ENCODE assay signal across 11 cellular contexts in genomic region chr2:73200281-73200680, GRCh38. TPM values are rescaled to one million over a fixed set of nuclear protein-coding genes. Genes with fewer than 3 reads are reported as not detected.
A peak's percentile ranks its signal among the peaks of the same experiment; 100 is the strongest.
DNase-seq lines count a peak whose midpoint lies in the region; ATAC-seq, FAIRE-seq and TF ChIP-seq lines count a peak whose summit lies in the region.
"Not testable (repeated sequence)": the region's sequence is repeated elsewhere in the genome, so short reads cannot be mapped to it uniquely, and the experiment has no call there.
"Had no signal": no experiment of that assay in that cellular context is flagged by ENCODE, and none has a peak within 500 bp of the region (broad histone marks: within the 10 kb centered on the region; RNA-seq: fewer than 3 reads in every experiment).

No MANE protein-coding gene starts in this region.

- H3K9me3 Mint-ChIP-seq in activated naive CD4-positive, alpha-beta T cell treated with anti-CD3 and anti-CD28 coated beads, Interleukin-2, amount 50 U/mL, for 72 hours, result not testable (repeated sequence)

- not testable (repeated sequence) for H3K79me2 ChIP-seq in SK-N-SH (ENCODE audit: insufficient read depth)

- H3K9ac ChIP-seq in SK-N-SH, result not testable (repeated sequence)

- H3K9me2 ChIP-seq in SK-N-SH, result not testable (repeated sequence)

- FAIRE-seq in bronchial epithelial cell (lab: Jason Lieb, UNC), result not testable (repeated sequence)

- not testable (repeated sequence) for H3K27ac ChIP-seq in SK-N-SH (ENCODE audit: low read depth in 2 of 2, low read length in 1 of 2); foreskin keratinocyte

- DNase-seq in DMS53 (lab: John Stamatoyannopoulos, UW) (peak; percentile 35), M059J (ENCODE audit: low read depth) (peak; percentile 36), bronchial epithelial cell (ENCODE audit: low read depth) (peak; percentile 66), foreskin keratinocyte (peak; percentile 53 to 80), renal cortical epithelial cell (ENCODE audit: low read depth) (peak; percentile 10)
- not testable (repeated sequence) for DNase-seq in SK-N-SH; activated naive CD4-positive, alpha-beta T cell treated with anti-CD3 and anti-CD28 coated beads, Interleukin-2, amount 50 U/mL, for 72 hours (ENCODE audit: low spot score in 2 of 2)

- not testable (repeated sequence) for H4K20me1 ChIP-seq in SK-N-SH (ENCODE audit: insufficient read depth)

- peak; percentile 51 to 74 for ATAC-seq in activated naive CD4-positive, alpha-beta T cell treated with anti-CD3 and anti-CD28 coated beads, Interleukin-2, amount 50 U/mL, for 72 hours
- ATAC-seq in foreskin keratinocyte, result peak; percentile 55

- H3F3A ChIP-seq in SK-N-SH (replicated peaks; ENCODE audit: insufficient read depth), result not testable (repeated sequence)

- not testable (repeated sequence) for TF ChIP-seq RAD21 in SK-N-SH (IDR thresholded peaks at IDR 0.05; ENCODE audit: low read length)

- not testable (repeated sequence) for H3K4me2 ChIP-seq in SK-N-SH

- H3K4me3 ChIP-seq in SK-N-SH (ENCODE audit: low read depth in 2 of 2, low read length in 1 of 2); bronchial epithelial cell (ENCODE audit: low read depth, low read length): not testable (repeated sequence)

- H3K27me3 ChIP-seq in SK-N-SH (ENCODE audit: insufficient read depth) (peaks cover 68% of the 10 kb centered on the region), bronchial epithelial cell (ENCODE audit: control insufficient read depth, insufficient read depth, low read length) (peaks cover 19% of the 10 kb centered on the region), foreskin keratinocyte (peaks cover 45% of the 10 kb centered on the region)

- H3K36me3 Mint-ChIP-seq in activated naive CD4-positive, alpha-beta T cell treated with anti-CD3 and anti-CD28 coated beads, Interleukin-2, amount 50 U/mL, for 72 hours, result not testable (repeated sequence)

- not testable (repeated sequence) for H3K4me1 ChIP-seq in SK-N-SH (ENCODE audit: control insufficient read depth in 1 of 2, insufficient read depth in 2 of 2, low read depth in 1 of 2, low read length in 1 of 2); foreskin keratinocyte

- H2AFZ ChIP-seq in SK-N-SH (ENCODE audit: low read depth), result not testable (repeated sequence)

- TF ChIP-seq CTCF in SK-N-SH (IDR thresholded peaks at IDR 0.05); bronchial epithelial cell (IDR thresholded peaks at IDR 0.05; ENCODE audit: insufficient read depth, low read length, severe bottlenecking); foreskin keratinocyte (conservative IDR thresholded peaks at IDR 0.05): not testable (repeated sequence)

- TF ChIP-seq EP300 in SK-N-SH (IDR thresholded peaks at IDR 0.05; ENCODE audit: borderline replicate concordance in 1 of 2, low read depth in 1 of 2, low read length in 1 of 2), result not testable (repeated sequence)

- CTCF ChIA-PET in SK-N-SH (lab: Yijun Ruan, JAX), result interaction anchor here (1.4 to 4.2 kb wide), 3 partner anchors 12 to 33 kb away, joined by 3 to 19 read pairs (median 13); partner anchors contain the start of gene PRADC1

- POLR2A ChIA-PET in SK-N-SH (lab: Yijun Ruan, JAX), result not testable (repeated sequence)

- not testable (repeated sequence) for H3K9me3 ChIP-seq in SK-N-SH

- not testable (repeated sequence) for H3K36me3 ChIP-seq in SK-N-SH (replicated peaks in 1 of 2; ENCODE audit: control insufficient read depth in 1 of 2, insufficient read depth in 2 of 2, low read length in 1 of 2); bronchial epithelial cell (ENCODE audit: control insufficient read depth, insufficient read depth, low read length)

- H3K27ac Mint-ChIP-seq in activated naive CD4-positive, alpha-beta T cell treated with anti-CD3 and anti-CD28 coated beads, Interleukin-2, amount 50 U/mL, for 72 hours, result not testable (repeated sequence)

- WGBS in SK-N-SH (ENCODE audit: low lambda C conversion rate), result 73% methylated on average over 10 of the region's 10 CpGs

TF ChIP-seq in SK-N-SH, 30 proteins besides CTCF, POLR2A, EP300 and RAD21:
- 0 out of 2 replicates have a peak, but pooled peaks have one; percentile 4 for TF ChIP-seq FOSL2 (IDR thresholded peaks at IDR 0.05; ENCODE audit: borderline replicate concordance, low read depth)

RNA-seq across cellular contexts. Expression of gene NOTO, which starts 2.1 kb away (rescaled TPM):
- total RNA-seq in M059J (2014; rRNA removed; shearing (Covaris generic)), result not detected in 2 replicates
- polyA plus RNA-seq in SK-N-SH (2012; rRNA removed), result not detected in 2 replicates
- polyA plus RNA-seq in SK-N-SH (2012; cell fraction: cytosol; rRNA removed), result not detected in 2 replicates
- polyA plus RNA-seq in SK-N-SH (2012; cell fraction: nucleus; rRNA removed), result not detected in 2 replicates
- not detected for total RNA-seq in activated naive CD4-positive, alpha-beta T cell treated with anti-CD3 and anti-CD28 coated beads, Interleukin-2, amount 50 U/mL, for 72 hours
- not detected in 2 replicates for total RNA-seq in bronchial epithelial cell
- total RNA-seq in foreskin keratinocyte, result not detected in 2 replicates
- not detected in 2 replicates for polyA plus RNA-seq in foreskin keratinocyte
- total RNA-seq in renal cortical epithelial cell, result not detected in 2 replicates
- total RNA-seq: Caco-2; CD8-positive, alpha-beta memory T cell; H7; IMR-90 had no signal
- polyA plus RNA-seq: CD8-positive, alpha-beta memory T cell; IMR-90 had no signal

RNA-seq across cellular contexts. Expression of gene SMYD5, which starts 13.8 kb away (rescaled TPM):
- 12.8 and 20.5 TPM in 2 replicates for total RNA-seq in M059J (2014; rRNA removed; shearing (Covaris generic))
- polyA plus RNA-seq in SK-N-SH (2012; rRNA removed) (21.4 and 22.2 TPM in 2 replicates), foreskin keratinocyte (31.6 and 34.4 TPM in 2 replicates)
- polyA plus RNA-seq in SK-N-SH (2012; cell fraction: cytosol; rRNA removed), result 12.1 and 16.2 TPM in 2 replicates
- 63.9 and 65.0 TPM in 2 replicates for polyA plus RNA-seq in SK-N-SH (2012; cell fraction: nucleus; rRNA removed)
- 10 to 100 TPM; 36.0 to 41.1 TPM for total RNA-seq in activated naive CD4-positive, alpha-beta T cell treated with anti-CD3 and anti-CD28 coated beads, Interleukin-2, amount 50 U/mL, for 72 hours
- total RNA-seq in bronchial epithelial cell (11.1 and 18.4 TPM in 2 replicates), foreskin keratinocyte (35.2 and 35.9 TPM in 2 replicates), renal cortical epithelial cell (21.2 and 25.2 TPM in 2 replicates)

RNA-seq across cellular contexts. Expression of gene PRADC1, which starts 32.8 kb away (rescaled TPM):
- 32.3 and 35.3 TPM in 2 replicates for total RNA-seq in M059J (2014; rRNA removed; shearing (Covaris generic))
- 8.5 and 9.6 TPM in 2 replicates for polyA plus RNA-seq in SK-N-SH (2012; rRNA removed)
- polyA plus RNA-seq in SK-N-SH (2012; cell fraction: cytosol; rRNA removed), result 5.1 and 7.9 TPM in 2 replicates
- 3.3 and 3.7 TPM in 2 replicates for polyA plus RNA-seq in SK-N-SH (2012; cell fraction: nucleus; rRNA removed)
- total RNA-seq in activated naive CD4-positive, alpha-beta T cell treated with anti-CD3 and anti-CD28 coated beads, Interleukin-2, amount 50 U/mL, for 72 hours, result 10 to 100 TPM; 11.5 to 24.7 TPM
- total RNA-seq in bronchial epithelial cell, result 5.8 and 11.5 TPM in 2 replicates
- 17.2 and 18.6 TPM in 2 replicates for total RNA-seq in foreskin keratinocyte
- 22.0 and 25.8 TPM in 2 replicates for polyA plus RNA-seq in foreskin keratinocyte
- 5.8 and 13.7 TPM in 2 replicates for total RNA-seq in renal cortical epithelial cell

RNA-seq across cellular contexts. Expression of gene CCT7, which starts 33.8 kb away (rescaled TPM):
- 246 and 380 TPM in 2 replicates for total RNA-seq in M059J (2014; rRNA removed; shearing (Covaris generic))
- polyA plus RNA-seq in SK-N-SH (2012; rRNA removed) (369 and 405 TPM in 2 replicates), foreskin keratinocyte (322 and 371 TPM in 2 replicates)
- 361 and 401 TPM in 2 replicates for polyA plus RNA-seq in SK-N-SH (2012; cell fraction: cytosol; rRNA removed)
- polyA plus RNA-seq in SK-N-SH (2012; cell fraction: nucleus; rRNA removed), result 236 TPM in 2 replicates
- 100 to 1,000 TPM; 417 to 503 TPM for total RNA-seq in activated naive CD4-positive, alpha-beta T cell treated with anti-CD3 and anti-CD28 coated beads, Interleukin-2, amount 50 U/mL, for 72 hours
- total RNA-seq in bronchial epithelial cell (260 and 362 TPM in 2 replicates), foreskin keratinocyte (310 and 387 TPM in 2 replicates), renal cortical epithelial cell (270 and 425 TPM in 2 replicates)
